ENCODE assay signal across 8 cellular contexts in the genomic region with DNA sequence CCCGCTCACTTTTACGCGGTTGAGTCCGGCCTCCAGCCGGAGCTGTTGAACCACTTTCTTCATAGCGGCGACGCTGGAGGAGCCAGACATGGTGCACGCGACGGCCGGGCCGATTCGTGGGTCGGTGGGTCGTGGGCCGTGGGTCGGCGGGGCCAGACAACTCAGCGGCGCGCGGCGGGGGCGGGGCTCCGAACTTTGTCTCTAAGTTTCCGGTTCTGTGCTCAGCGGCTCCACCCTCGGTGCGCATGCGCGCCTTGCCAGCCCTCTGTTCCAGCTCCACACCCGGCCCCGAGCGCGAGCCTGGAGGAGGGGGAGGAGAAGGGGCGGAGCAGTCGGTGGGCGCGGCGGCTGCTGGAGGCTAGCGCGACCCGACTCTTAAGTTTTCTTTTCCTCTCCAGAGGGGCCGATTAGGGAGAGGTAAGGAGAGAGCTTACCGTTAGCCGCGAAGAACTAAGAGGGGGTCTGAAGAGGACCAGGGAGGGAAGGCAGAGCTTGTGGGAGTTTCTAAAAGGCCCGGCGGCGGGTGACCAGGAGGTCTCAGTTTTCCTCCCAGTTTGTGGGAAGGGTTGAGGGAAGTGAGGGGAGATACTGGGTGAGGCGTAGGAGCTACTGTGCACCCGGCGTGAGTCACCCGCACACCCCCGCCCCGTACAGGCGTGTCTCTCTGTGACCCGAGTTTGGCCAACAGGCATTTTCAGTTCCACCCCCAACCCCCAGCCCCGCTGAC.
DNase-seq lines count a peak whose midpoint lies in the region; ATAC-seq and TF ChIP-seq lines count a peak whose summit lies in the region.

A gene (minus strand): TSS at position 580 of the 727 bp plus-strand sequence. CDS start 490 bp downstream, at position 90.
A gene with protein sequence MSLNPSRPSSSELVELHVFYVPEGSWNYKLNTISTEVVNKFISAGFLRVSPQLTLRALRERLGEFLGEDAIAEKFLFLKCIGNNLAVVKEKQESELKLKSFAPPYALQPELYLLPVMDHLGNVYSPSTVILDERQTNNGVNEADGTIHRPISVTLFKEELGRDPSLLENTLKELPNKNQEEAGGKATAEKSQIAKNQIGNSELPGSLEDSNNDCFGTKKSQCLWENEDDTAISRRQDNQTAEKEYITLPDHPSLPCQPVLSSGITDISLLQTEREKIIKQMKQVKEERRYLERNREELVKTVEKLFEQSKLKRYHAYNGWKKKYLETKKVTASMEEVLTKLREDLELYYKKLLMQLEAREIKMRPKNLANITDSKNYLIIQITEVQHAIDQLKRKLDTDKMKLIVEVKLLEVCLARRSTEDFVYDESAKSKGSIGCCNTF (plus strand): TSS at position 385 of the 727 bp plus-strand sequence. CDS start 9,974 bp downstream, outside the sequence.

- ATAC-seq in GM19023 (IDR thresholded peaks at IDR 0.05; ENCODE audit: unreplicated experiment) (peak; percentile 86), HG03196 (IDR thresholded peaks at IDR 0.05; ENCODE audit: unreplicated experiment) (peak; percentile 85)

- H3K4me3 ChIP-seq in AG09309 (ENCODE audit: control insufficient read depth, low read depth, low read length), result peak within 1 kb of the TSS; percentile 86

- no peak for TF ChIP-seq CTCF in AG09309 (IDR thresholded peaks at IDR 0.05; ENCODE audit: control insufficient read depth, insufficient read depth, low read depth, low read length, missing control alignments)

- DNase-seq in AG09309 (ENCODE audit: low read depth), result peak; percentile 79
- DNase-seq in NCI-H226, result peak; percentile 89
- peak; percentile 92 to 96 (median 94) for DNase-seq in activated CD4-positive, CD25-positive, alpha-beta regulatory T cell (lab: John Stamatoyannopoulos, UW)
- DNase-seq in central memory CD4-positive, alpha-beta T cell, result peak; percentile 96
- DNase-seq in islet precursor cell, result peak; percentile 99
- DNase-seq in stimulated activated CD4-positive, alpha-beta T cell treated with anti-CD3 and anti-CD28 coated beads, Interleukin-12 subunit alpha, Interleukin-12 subunit beta, amount 100 ng/mL, for 4 hours, result peak; percentile 98

Comparison
In these comparisons a context has a peak if more than half of its experiments do, and no peak if none do; other contexts are left out.
1. Peak in every context shown above with its lines: DNase-seq, ATAC-seq and H3K4me3 ChIP-seq.